Comparison of ENCODE assay signal across 25 cellular contexts in the genomic region with DNA sequence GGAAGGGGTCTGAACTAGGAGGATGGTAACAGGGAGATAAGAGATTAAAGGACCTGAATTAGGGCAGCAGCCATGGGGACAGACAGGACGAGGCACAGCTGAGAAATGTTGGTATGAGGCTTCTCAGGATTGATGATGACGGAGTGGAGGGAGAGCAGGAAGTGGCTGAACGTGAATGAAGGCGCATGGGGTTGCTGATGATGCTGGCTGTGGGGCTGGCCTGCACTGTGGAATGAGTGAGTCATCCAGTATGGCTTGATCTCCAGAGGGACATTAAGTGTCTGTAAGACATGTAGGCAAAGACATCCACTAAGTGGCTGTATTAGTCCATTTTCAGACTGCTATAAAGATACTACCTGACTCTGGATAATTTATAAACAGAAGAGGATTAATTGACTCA.
DNase-seq lines count a peak whose midpoint lies in the region; ATAC-seq and TF ChIP-seq lines count a peak whose summit lies in the region.
"Had no signal": no experiment of that assay in that cellular context is flagged by ENCODE, and none has a peak within 500 bp of the region (broad histone marks: within the 10 kb centered on the region; RNA-seq: fewer than 3 reads in every experiment).

No MANE protein-coding gene starts in this region.

- H3K36me3 Mint-ChIP-seq in CD4-positive, alpha-beta memory T cell: no peaks in the 10 kb centered on the region
- H3K36me3 Mint-ChIP-seq: naive B cell had no signal

- H3K27ac Mint-ChIP-seq in CD4-positive, alpha-beta memory T cell: no peak overlapping the region
- H3K27ac Mint-ChIP-seq: naive B cell had no signal

- POLR2A ChIA-PET in CD4-positive, alpha-beta memory T cell (lab: Charles Lee; ENCODE audit: partially characterized antibody): no interaction called here

- H3K9me3 ChIP-seq in left ventricle myocardium inferior (replicated peaks): peaks cover 12% of the 10 kb centered on the region
- H3K9me3 ChIP-seq in gastrocnemius medialis: no peaks in the 10 kb centered on the region
- no peaks in the 10 kb centered on the region for H3K9me3 ChIP-seq in CD4-positive, alpha-beta memory T cell (ENCODE audit: control insufficient read depth in 1 of 2, low read length in 2 of 2)
- H3K9me3 ChIP-seq in left lung: peaks cover 0 to 6% of the 10 kb centered on the region in 2 donors
- H3K9me3 ChIP-seq: esophagus squamous epithelium, SK-N-SH, upper lobe of right lung had no signal

- peaks cover 3 to 13% (median 4%) of the 10 kb centered on the region in 8 donors for H3K9me3 Mint-ChIP-seq in CD4-positive, alpha-beta memory T cell

- ATAC-seq in gastrocnemius medialis (peak; percentile 67 to 68), GM18858 (IDR thresholded peaks at IDR 0.05; ENCODE audit: unreplicated experiment) (no peak), left lung (no peak)
- ATAC-seq: HCT116; stimulated activated naive CD8-positive, alpha-beta T cell treated with anti-CD3 and anti-CD28 coated beads, Interleukin-15, amount 100 ng/mL, for 72 hours; upper lobe of right lung had no signal

- no peak for TF ChIP-seq POLR2A in gastrocnemius medialis (IDR thresholded peaks at IDR 0.05)

- H3K36me3 ChIP-seq in left ventricle myocardium inferior (no peaks in the 10 kb centered on the region), gastrocnemius medialis (no peaks in the 10 kb centered on the region), left lung (no peaks in the 10 kb centered on the region)
- H3K36me3 ChIP-seq in CD4-positive, alpha-beta memory T cell (ENCODE audit: insufficient read depth, low read length): no peaks in the 10 kb centered on the region
- H3K36me3 ChIP-seq: esophagus squamous epithelium, upper lobe of right lung had no signal

- TF ChIP-seq CTCF in left ventricle myocardium inferior (IDR thresholded peaks at IDR 0.05; ENCODE audit: borderline replicate concordance): no peak
- TF ChIP-seq CTCF in gastrocnemius medialis (IDR thresholded peaks at IDR 0.05 in 4 of 5, conservative IDR thresholded peaks at IDR 0.05 in 1 of 5): no peak
- no peak for TF ChIP-seq CTCF in left lung (IDR thresholded peaks at IDR 0.05)

- no peak overlapping the region for H3K4me3 Mint-ChIP-seq in CD4-positive, alpha-beta memory T cell
- H3K4me3 Mint-ChIP-seq: naive B cell; stimulated activated naive CD8-positive, alpha-beta T cell treated with anti-CD3 and anti-CD28 coated beads, Interleukin-15, amount 100 ng/mL, for 72 hours had no signal

- H3K4me1 ChIP-seq in left ventricle myocardium inferior (no peaks in the 10 kb centered on the region), gastrocnemius medialis (no peaks in the 10 kb centered on the region), left lung (no peaks in the 10 kb centered on the region)
- no peaks in the 10 kb centered on the region for H3K4me1 ChIP-seq in CD4-positive, alpha-beta memory T cell (ENCODE audit: insufficient read depth, low read length)
- H3K4me1 ChIP-seq: esophagus squamous epithelium, upper lobe of right lung had no signal

- intact Hi-C loops in left ventricle myocardium inferior (cut with micrococcal nuclease): no loop called here
- intact Hi-C loops in gastrocnemius medialis (cut with DNase I; ENCODE audit: low total_unique reads): no loop called here
- intact Hi-C loops in CD4-positive, alpha-beta memory T cell (cut with micrococcal nuclease): no loop called here
- intact Hi-C loops in left lung (cut with DNase I): no loop called here

- DNase-seq in Daoy (ENCODE audit: low read depth): peak; percentile 74
- DNase-seq in SW480 (ENCODE audit: low spot score): peak; percentile 42
- peak; percentile 22 for DNase-seq in left ventricle myocardium inferior
- DNase-seq in gastrocnemius medialis: peak; percentile 5 to 55
- no peak for DNase-seq in CD4-positive, alpha-beta memory T cell
- no peak for DNase-seq in left lung
- DNase-seq in T-helper 1 cell: no peak
- DNase-seq: ACHN; activated CD4-positive, CD25-positive, alpha-beta regulatory T cell treated with anti-CD3 and anti-CD28 coated beads, Interleukin-2, amount 50 U/mL, for 72 hours; activated gamma-delta T cell; amniotic stem cell; cerebellar nuclear complex; effector CD8-positive, alpha-beta T cell; esophagus squamous epithelium; GF-D8; glutamatergic neuron; IMR-90; naive B cell; SK-N-SH; stimulated activated CD4-positive, alpha-beta T cell treated with anti-CD3 and anti-CD28 coated beads, Interleukin-2, amount 100 ng/mL, for 48 hours; stimulated activated naive CD8-positive, alpha-beta T cell treated with anti-CD3 and anti-CD28 coated beads, Interleukin-15, amount 100 ng/mL, for 72 hours; upper lobe of right lung had no signal

- no peaks in the 10 kb centered on the region for H3K4me1 Mint-ChIP-seq in CD4-positive, alpha-beta memory T cell
- H3K4me1 Mint-ChIP-seq: naive B cell; stimulated activated naive CD8-positive, alpha-beta T cell treated with anti-CD3 and anti-CD28 coated beads, Interleukin-15, amount 100 ng/mL, for 72 hours had no signal

- no peak overlapping the region for H3K4me3 ChIP-seq in left ventricle myocardium inferior
- H3K4me3 ChIP-seq in gastrocnemius medialis: no peak overlapping the region
- no peak overlapping the region for H3K4me3 ChIP-seq in CD4-positive, alpha-beta memory T cell (ENCODE audit: low read length in 2 of 2)
- no peak overlapping the region for H3K4me3 ChIP-seq in left lung
- H3K4me3 ChIP-seq: esophagus squamous epithelium, upper lobe of right lung had no signal

- in situ Hi-C loops in gastrocnemius medialis (cut with MboI; ENCODE audit: low sequenced_read_pairs in 4 of 4): no loop called here

- H3K27me3 ChIP-seq in left ventricle myocardium inferior (ENCODE audit: low read depth) (no peaks in the 10 kb centered on the region), gastrocnemius medialis (no peaks in the 10 kb centered on the region), left lung (no peaks in the 10 kb centered on the region)
- H3K27me3 ChIP-seq in CD4-positive, alpha-beta memory T cell (ENCODE audit: insufficient read depth, low read length): no peaks in the 10 kb centered on the region
- H3K27me3 ChIP-seq: esophagus squamous epithelium, upper lobe of right lung had no signal

- CTCF ChIA-PET in CD4-positive, alpha-beta memory T cell (lab: Charles Lee; ENCODE audit: partially characterized antibody): no interaction called here

- no peak overlapping the region for H3K27ac ChIP-seq in left ventricle myocardium inferior (replicated peaks)
- peak overlapping the region; percentile 14 to 55 (median 23) for H3K27ac ChIP-seq in gastrocnemius medialis
- H3K27ac ChIP-seq in CD4-positive, alpha-beta memory T cell (ENCODE audit: low read depth, low read length): no peak overlapping the region
- H3K27ac ChIP-seq in left lung: no peak overlapping the region
- H3K27ac ChIP-seq: C4-2B, esophagus squamous epithelium, upper lobe of right lung had no signal

- peaks cover 6 to 8% of the 10 kb centered on the region in 2 donors for H3K27me3 Mint-ChIP-seq in CD4-positive, alpha-beta memory T cell
- H3K27me3 Mint-ChIP-seq: naive B cell had no signal

Comparison
In these comparisons a context has a peak if more than half of its experiments do, and no peak if none do; other contexts are left out.
1. DNase-seq: peak in Daoy (single experiment), SW480 (single experiment), left ventricle myocardium inferior (single experiment) and gastrocnemius medialis (2 of 2); none in CD4-positive, alpha-beta memory T cell (0 of 5), left lung (0 of 2) and T-helper 1 cell (0 of 5).
2. H3K27ac ChIP-seq: peak in gastrocnemius medialis (4 of 4); none in left ventricle myocardium inferior (single experiment), CD4-positive, alpha-beta memory T cell (single experiment) and left lung (0 of 2).
3. ATAC-seq: peak in gastrocnemius medialis (2 of 2); none in GM18858 (single experiment) and left lung (single experiment).